23 cellular contexts compared by ENCODE assay signal in genomic region chr6:43833996-43834390, GRCh38.
"Had no signal": no experiment of that assay in that cellular context is flagged by ENCODE, and none has a peak within 500 bp of the region (broad histone marks: within the 10 kb centered on the region; RNA-seq: fewer than 3 reads in every experiment).

No MANE protein-coding gene starts in this region.

- ATAC-seq: foreskin keratinocyte; naive thymus-derived CD8-positive, alpha-beta T cell; stimulated activated naive B cell treated with anti-CD40 and anti-IgM and Interleukin-4, amounts not matched to agents 10 μg/mL and 1 μg/mL and 100 μg/mL, for 72 hours; stimulated activated naive CD8-positive, alpha-beta T cell treated with anti-CD3 and anti-CD28 coated beads, Interleukin-15, amount 100 ng/mL, for 72 hours had no signal

- H3K36me3 Mint-ChIP-seq: naive thymus-derived CD8-positive, alpha-beta T cell; stimulated activated naive B cell treated with anti-CD40 and anti-IgM and Interleukin-4, amounts not matched to agents 10 μg/mL and 1 μg/mL and 100 μg/mL, for 72 hours had no signal

- H3K4me3 Mint-ChIP-seq: endodermal cell; naive thymus-derived CD8-positive, alpha-beta T cell; stimulated activated naive B cell treated with anti-CD40 and anti-IgM and Interleukin-4, amounts not matched to agents 10 μg/mL and 1 μg/mL and 100 μg/mL, for 72 hours; stimulated activated naive CD8-positive, alpha-beta T cell treated with anti-CD3 and anti-CD28 coated beads, Interleukin-15, amount 100 ng/mL, for 72 hours had no signal

- H3K4me3 ChIP-seq: coronary artery, mucosa of descending colon, ovary, psoas muscle, sigmoid colon, skin epidermis had no signal

- H3K9me3 Mint-ChIP-seq: endodermal cell; naive thymus-derived CD8-positive, alpha-beta T cell; stimulated activated naive B cell treated with anti-CD40 and anti-IgM and Interleukin-4, amounts not matched to agents 10 μg/mL and 1 μg/mL and 100 μg/mL, for 72 hours; stimulated activated naive CD8-positive, alpha-beta T cell treated with anti-CD3 and anti-CD28 coated beads, Interleukin-15, amount 100 ng/mL, for 72 hours had no signal

- H3K4me1 ChIP-seq: foreskin keratinocyte, sigmoid colon had no signal

- H3K9me3 ChIP-seq: mucosa of descending colon, ovary, psoas muscle, sigmoid colon had no signal

- H3K36me3 ChIP-seq: ovary, sigmoid colon had no signal

- H3K27ac ChIP-seq: coronary artery, foreskin keratinocyte, ovary, psoas muscle, sigmoid colon, skin epidermis had no signal

- FAIRE-seq: endothelial cell of umbilical vein had no signal

- DNase-seq: effector CD4-positive, alpha-beta T cell; endodermal cell; erythroblast; foreskin keratinocyte; head of caudate nucleus; islet precursor cell; mammary epithelial cell; mucosa of descending colon; naive thymus-derived CD8-positive, alpha-beta T cell; nucleus accumbens; ovary; psoas muscle; retina; sigmoid colon; stimulated activated CD4-positive, alpha-beta T cell treated with anti-CD3 and anti-CD28 coated beads, Interleukin-2, amount 100 ng/mL, for 24 hours; stimulated activated CD4-positive, alpha-beta T cell treated with anti-CD3 and anti-CD28 coated beads, Interleukin-4, amount 100 ng/mL, for 4 hours; stimulated activated naive B cell treated with anti-CD40 and anti-IgM and Interleukin-4, amounts not matched to agents 10 μg/mL and 1 μg/mL and 100 μg/mL, for 72 hours; stimulated activated naive CD8-positive, alpha-beta T cell treated with anti-CD3 and anti-CD28 coated beads, Interleukin-15, amount 100 ng/mL, for 72 hours; substantia nigra; trophoblast cell had no signal

- H3K27me3 ChIP-seq: ovary, sigmoid colon had no signal

- H3K27ac Mint-ChIP-seq: endodermal cell; naive thymus-derived CD8-positive, alpha-beta T cell; stimulated activated naive B cell treated with anti-CD40 and anti-IgM and Interleukin-4, amounts not matched to agents 10 μg/mL and 1 μg/mL and 100 μg/mL, for 72 hours; stimulated activated naive CD8-positive, alpha-beta T cell treated with anti-CD3 and anti-CD28 coated beads, Interleukin-15, amount 100 ng/mL, for 72 hours had no signal
